8 cellular contexts compared by ENCODE assay signal in genomic region chr6:110682460-110682853, GRCh38.
DNase-seq lines count a peak whose midpoint lies in the region; ATAC-seq and TF ChIP-seq lines count a peak whose summit lies in the region.

No MANE protein-coding gene starts in this region.

- H3K27me3 Mint-ChIP-seq in naive thymus-derived CD8-positive, alpha-beta T cell = no peaks in the 10 kb centered on the region

- peaks cover 0 to 3% (median 0%) of the 10 kb centered on the region in 3 donors for H3K36me3 Mint-ChIP-seq in naive thymus-derived CD8-positive, alpha-beta T cell

- POLR2A ChIA-PET in naive thymus-derived CD8-positive, alpha-beta T cell (lab: Charles Lee) = interaction anchor here (0.6 to 2.0 kb wide), 8 partner anchors 17 to 292 kb away, joined by 3 to 16 read pairs (median 4); partner anchors contain the start of genes AMD1, CDK19 and GTF3C6

- H3K4me1 Mint-ChIP-seq in naive thymus-derived CD8-positive, alpha-beta T cell = peaks cover 3 to 24% (median 12%) of the 10 kb centered on the region in 4 donors

- H3K27ac Mint-ChIP-seq in naive thymus-derived CD8-positive, alpha-beta T cell = peak overlapping the region in 5 of 10 donors; percentile 49 to 78 (median 61)

- ATAC-seq in GM21360 (IDR thresholded peaks at IDR 0.05; ENCODE audit: unreplicated experiment) (peak; percentile 97), HG03575 (IDR thresholded peaks at IDR 0.05; ENCODE audit: extremely low read depth, insufficient number of reproducible peaks, low FRiP score, unreplicated experiment) (peak; percentile 90)
- peak; percentile 99 for ATAC-seq in naive thymus-derived CD8-positive, alpha-beta T cell

- TF ChIP-seq POLR2A in erythroblast (IDR thresholded peaks at IDR 0.05; ENCODE audit: low read length) = no peak

- no peaks in the 10 kb centered on the region for H3K9me3 Mint-ChIP-seq in naive thymus-derived CD8-positive, alpha-beta T cell

- H3K4me3 Mint-ChIP-seq in naive thymus-derived CD8-positive, alpha-beta T cell = no peak overlapping the region

- DNase-seq in DMS 273 treated with DMSO at 0.1 percent for 48 hours (lab: John Stamatoyannopoulos, UW) (peak; percentile 72), NCI-H82 treated with DMSO at 0.1 percent for 48 hours (lab: John Stamatoyannopoulos, UW; ENCODE audit: unreplicated experiment) (peak; percentile 54), erythroblast (lab: John Stamatoyannopoulos, UW) (peak; percentile 86 to 89), superior temporal gyrus (ENCODE audit: extremely low spot score) (peak; percentile 97)
- DNase-seq in activated CD8-positive, alpha-beta memory T cell treated with anti-CD3 and anti-CD28 coated beads for 24 hours = peak; percentile 63
- DNase-seq in naive thymus-derived CD8-positive, alpha-beta T cell = peak in 9 of 10 donors; percentile 48 to 87 (median 73)

Comparison
In these comparisons a context has a peak if more than half of its experiments do, and no peak if none do; other contexts are left out.
1. Peak in every context shown above with its lines: DNase-seq and ATAC-seq.